Comparison of ENCODE assay signal across 8 cellular contexts in the genomic region with DNA sequence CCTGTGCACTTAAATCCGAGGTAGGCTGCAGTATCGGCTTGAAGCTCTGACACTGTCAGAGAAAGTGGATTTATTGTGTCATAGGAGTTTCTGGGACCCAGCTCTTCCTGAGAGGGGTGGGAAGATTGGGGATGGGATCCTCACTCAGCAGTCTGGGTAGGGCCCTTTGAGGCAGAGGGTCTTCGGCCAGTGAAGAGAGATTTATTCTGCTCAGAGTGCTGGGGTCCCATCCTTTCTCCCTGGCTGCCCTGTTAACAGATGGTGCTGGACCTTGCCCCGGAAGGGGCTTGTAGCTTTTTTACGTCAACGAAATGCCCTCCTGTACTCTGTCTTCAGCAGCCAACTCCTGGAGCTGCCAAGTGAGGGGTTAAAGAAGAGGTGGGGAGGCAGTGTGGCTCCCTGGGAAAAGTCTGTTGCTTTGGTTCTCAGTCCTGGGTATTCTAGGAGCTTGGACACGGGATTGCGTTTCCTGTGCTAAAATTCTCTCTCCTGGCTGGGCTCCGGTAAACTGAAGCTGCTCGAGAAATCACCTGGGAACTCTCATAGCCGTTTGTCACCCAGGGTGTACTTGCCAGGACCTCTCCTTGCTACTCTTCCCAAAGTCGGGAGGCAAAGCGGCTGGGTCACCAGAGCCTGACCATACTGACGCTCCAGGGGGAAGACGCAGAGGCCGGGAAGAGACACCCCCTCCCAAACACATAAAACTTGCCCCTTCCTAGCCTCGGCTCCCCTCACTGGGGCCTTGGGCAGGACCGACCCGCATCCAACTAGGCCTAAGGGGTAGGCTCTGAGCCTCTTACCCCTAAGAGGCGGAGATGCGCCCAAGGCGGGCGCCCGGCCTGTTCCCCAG. TPM values are rescaled to one million over a fixed set of nuclear protein-coding genes. Genes with fewer than 3 reads are reported as not detected.
DNase-seq lines count a peak whose midpoint lies in the region; ATAC-seq and TF ChIP-seq lines count a peak whose summit lies in the region.

No MANE protein-coding gene starts in this region.

- no peak for TF ChIP-seq POLR2A in adrenal gland (IDR thresholded peaks at IDR 0.05)

- H3K36me3 ChIP-seq in GM06990 (ENCODE audit: control insufficient read depth, insufficient read depth, low read length) (peaks cover 2% of the 10 kb centered on the region), adrenal gland (replicated peaks in 1 of 2) (peaks cover 0 to 19% of the 10 kb centered on the region in 2 donors), iPS-15b (ENCODE audit: control insufficient read depth, insufficient read depth, low read length) (peaks cover 16% of the 10 kb centered on the region), smooth muscle cell (ENCODE audit: low read depth) (no peaks in the 10 kb centered on the region)

- peak; percentile 4 for ATAC-seq in HG02970 (IDR thresholded peaks at IDR 0.05; ENCODE audit: low FRiP score, unreplicated experiment)

- H3K9ac ChIP-seq in iPS-15b (ENCODE audit: low read depth, low read length) (peak overlapping the region; percentile 74), smooth muscle cell (ENCODE audit: low read depth) (peak overlapping the region; percentile 85)

- H3K4me2 ChIP-seq in smooth muscle cell = peak overlapping the region; percentile 92

- H3K27me3 ChIP-seq in GM06990 (replicated peaks; ENCODE audit: control insufficient read depth, insufficient read depth, low read length) = no peaks in the 10 kb centered on the region
- H3K27me3 ChIP-seq in adrenal gland = no peaks in the 10 kb centered on the region
- H3K27me3 ChIP-seq in iPS-15b (ENCODE audit: control insufficient read depth, insufficient read depth, low read length) = no peaks in the 10 kb centered on the region
- H3K27me3 ChIP-seq in smooth muscle cell (ENCODE audit: low read depth) = no peaks in the 10 kb centered on the region

- peaks cover 19% of the 10 kb centered on the region for H3K79me2 ChIP-seq in smooth muscle cell (ENCODE audit: low read depth)

- intact Hi-C loops in adrenal gland (cut with DNase I) = no loop called here

- peaks cover 15% of the 10 kb centered on the region for H3F3A ChIP-seq in smooth muscle cell (ENCODE audit: low read depth)

- TF ChIP-seq CTCF in GM06990 (IDR thresholded peaks at IDR 0.05; ENCODE audit: insufficient read depth, low read length, poor library complexity, severe bottlenecking) (no peak), adrenal gland (IDR thresholded peaks at IDR 0.05) (no peak), smooth muscle cell (IDR thresholded peaks at IDR 0.05; ENCODE audit: borderline replicate concordance, insufficient read depth, poor library complexity, severe bottlenecking) (no peak)

- H3K9me3 ChIP-seq in adrenal gland (replicated peaks in 1 of 3) (no peaks in the 10 kb centered on the region), iPS-15b (ENCODE audit: control insufficient read depth, insufficient read depth, low read length) (no peaks in the 10 kb centered on the region), smooth muscle cell (replicated peaks; ENCODE audit: low read depth) (no peaks in the 10 kb centered on the region)

- H2AFZ ChIP-seq in smooth muscle cell (ENCODE audit: low read depth) = peak overlapping the region; percentile 92

- H4K20me1 ChIP-seq in smooth muscle cell (ENCODE audit: low read depth) = no peaks in the 10 kb centered on the region

- DNase-seq in GM06990 (ENCODE audit: extremely low read depth, insufficient read length) (no peak), adrenal gland (peak in 4 of 7 donors; percentile 23 to 68 (median 46)), smooth muscle cell (lab: John Stamatoyannopoulos, UW; ENCODE audit: unreplicated experiment) (no peak), ecto neural progenitor cell (ENCODE audit: low spot score) (no peak), RKO (ENCODE audit: low spot score) (no peak), SW 1271 (lab: John Stamatoyannopoulos, UW) (no peak)

- WGBS in adrenal gland, 4 donors = 50 to 63% (median 57%) methylated on average over 14 to 24 of the region's 24 CpGs
- WGBS in smooth muscle cell (ENCODE audit: low lambda C conversion rate) = 78% methylated on average over 24 of the region's 24 CpGs

- peaks cover 15 to 30% of the 10 kb centered on the region in 2 donors for H3K4me1 ChIP-seq in adrenal gland (replicated peaks in 1 of 2)
- peaks cover 4% of the 10 kb centered on the region for H3K4me1 ChIP-seq in iPS-15b (ENCODE audit: control insufficient read depth, insufficient read depth, low read length)
- peaks cover 12% of the 10 kb centered on the region for H3K4me1 ChIP-seq in smooth muscle cell (ENCODE audit: low read depth)

- peak overlapping the region; percentile 62 for H3K4me3 ChIP-seq in GM06990 (replicated peaks; ENCODE audit: low read depth, low read length)
- peak overlapping the region in 2 of 4 donors; percentile 53 to 75 for H3K4me3 ChIP-seq in adrenal gland
- peak overlapping the region; percentile 84 for H3K4me3 ChIP-seq in iPS-15b (ENCODE audit: low read depth, low read length)
- peak overlapping the region; percentile 69 for H3K4me3 ChIP-seq in smooth muscle cell

- H3K27ac ChIP-seq in adrenal gland (peak overlapping the region; percentile 87 to 99 (median 95)), smooth muscle cell (ENCODE audit: low read depth) (peak overlapping the region; percentile 98)

RNA-seq across cellular contexts. Expression of a gene that starts 0.8 kb away (rescaled TPM):
- total RNA-seq in adrenal gland (100 to 1,000 TPM in 4 of 8 donors, 10 to 100 TPM in 3, 1 to 10 TPM in 1; 4.3 to 147 (median 75.5) TPM), smooth muscle cell (4.4 and 6.5 TPM in 2 replicates)
- polyA plus RNA-seq in adrenal gland (100 to 1,000 TPM in 1 of 3 donors, 10 to 100 TPM in 2; 57.6 to 151 (median 67.4) TPM), smooth muscle cell (57.9 and 78.0 TPM in 2 replicates)

RNA-seq across cellular contexts. Expression of a gene that starts 4.6 kb away (rescaled TPM):
- total RNA-seq in adrenal gland = 10 to 100 TPM in 2 of 8 donors, 1 to 10 TPM in 6; 4.3 to 14.3 (median 7.1) TPM
- polyA plus RNA-seq in adrenal gland = 1 to 10 TPM; 2.5 to 7.7 (median 6.3) TPM
- total RNA-seq in smooth muscle cell = 6.7 and 10.8 TPM in 2 replicates
- polyA plus RNA-seq in smooth muscle cell = 12.1 and 15.9 TPM in 2 replicates

RNA-seq across cellular contexts. Expression of a gene that starts 8.1 kb away (rescaled TPM):
- total RNA-seq in adrenal gland (10 to 100 TPM; 17.5 to 54.0 (median 30.7) TPM), smooth muscle cell (33.8 and 35.0 TPM in 2 replicates)
- polyA plus RNA-seq in adrenal gland (10 to 100 TPM in 2 of 3 donors, 1 to 10 TPM in 1; 7.4 to 18.1 (median 10.7) TPM), smooth muscle cell (35.6 and 36.1 TPM in 2 replicates)

RNA-seq across cellular contexts. Expression of a gene that starts 11.9 kb away (rescaled TPM):
- total RNA-seq in adrenal gland (100 to 1,000 TPM in 1 of 8 donors, 10 to 100 TPM in 7; 57.0 to 143 (median 75.0) TPM), smooth muscle cell (103 and 114 TPM in 2 replicates)
- polyA plus RNA-seq in adrenal gland (100 to 1,000 TPM; 120 to 372 (median 150) TPM), smooth muscle cell (264 and 284 TPM in 2 replicates)

RNA-seq across cellular contexts. Expression of a gene that starts 51.9 kb away (rescaled TPM):
- total RNA-seq in adrenal gland (under 1 TPM in 5 of 8 donors, not detected in 3; 0.35 to 0.81 (median 0.54) TPM), smooth muscle cell (0.63 and 0.99 TPM in 2 replicates)
- polyA plus RNA-seq in adrenal gland (10 to 100 TPM in 1 of 3 donors, 1 to 10 TPM in 1, under 1 TPM in 1; 0.20 to 16.2 (median 3.3) TPM), smooth muscle cell (0.41 and 0.70 TPM in 2 replicates)

Comparison
In these comparisons a context has a peak if more than half of its experiments do, and no peak if none do; other contexts are left out.
1. DNase-seq: peak in adrenal gland (4 of 7); none in GM06990 (single experiment), smooth muscle cell (single experiment), ecto neural progenitor cell (single experiment), RKO (single experiment) and SW 1271 (0 of 2).